17 cellular contexts compared by ENCODE assay signal in the genomic region with DNA sequence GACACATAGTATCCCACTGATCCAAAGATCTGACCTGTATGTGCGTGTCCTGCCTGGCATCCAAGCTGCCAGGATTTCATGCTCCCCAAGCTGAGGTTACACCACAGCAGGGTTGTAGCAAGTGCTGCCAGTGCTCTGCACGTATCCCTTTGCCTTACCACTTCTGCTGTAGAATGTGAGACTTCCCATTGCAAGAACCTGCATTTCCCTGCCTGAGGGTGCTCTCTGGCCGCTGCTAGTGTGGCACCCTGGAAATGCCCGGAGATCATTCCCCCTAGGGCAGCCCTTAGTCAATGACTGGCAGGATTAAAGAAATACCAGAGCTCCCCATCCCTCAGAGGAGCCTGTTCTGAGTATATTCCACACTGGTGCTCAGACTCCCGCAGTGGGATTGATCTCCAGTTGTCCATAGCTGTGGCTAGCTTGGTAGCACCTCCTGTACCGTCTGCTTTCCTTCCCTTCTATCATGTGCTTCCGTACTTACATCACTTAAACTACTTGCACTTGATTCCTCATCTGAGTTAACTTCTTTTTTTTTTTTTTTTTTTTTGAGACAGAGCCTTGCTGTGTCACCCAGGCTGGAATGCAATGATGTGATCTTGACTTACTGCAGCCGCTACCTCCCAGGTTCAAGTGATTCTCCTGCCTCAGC.
DNase-seq lines count a peak whose midpoint lies in the region; ATAC-seq and TF ChIP-seq lines count a peak whose summit lies in the region.
"Had no signal": no experiment of that assay in that cellular context is flagged by ENCODE, and none has a peak within 500 bp of the region (broad histone marks: within the 10 kb centered on the region; RNA-seq: fewer than 3 reads in every experiment).

No MANE protein-coding gene starts in this region.

- no peaks in the 10 kb centered on the region for H3K9me3 Mint-ChIP-seq in chondrocyte (ENCODE audit: low read depth)

- ATAC-seq in lower lobe of right lung (peak; percentile 54 to 65), HG02981 (IDR thresholded peaks at IDR 0.05; ENCODE audit: unreplicated experiment) (no peak)

- no peak overlapping the region for H3K27ac Mint-ChIP-seq in chondrocyte (ENCODE audit: unreplicated experiment)
- H3K27ac Mint-ChIP-seq: progenitor cell of endocrine pancreas had no signal

- BruUV-seq in mammary epithelial cell (replicated peaks; lab: Mats Ljungman, UMichigan), result no TSS peak

- no peaks in the 10 kb centered on the region for H3K36me3 Mint-ChIP-seq in chondrocyte (ENCODE audit: low read depth)

- H3K36me3 ChIP-seq in mammary epithelial cell (ENCODE audit: insufficient read depth, low read length), result no peaks in the 10 kb centered on the region
- no peaks in the 10 kb centered on the region for H3K36me3 ChIP-seq in lower lobe of right lung
- H3K36me3 ChIP-seq: WERI-Rb-1 had no signal

- no peaks in the 10 kb centered on the region for H3K9me3 ChIP-seq in mammary epithelial cell (replicated peaks; ENCODE audit: insufficient read depth, low read length)
- H3K9me3 ChIP-seq in lower lobe of right lung, result no peaks in the 10 kb centered on the region

- H3K27me3 ChIP-seq in mammary epithelial cell (ENCODE audit: insufficient read depth, low read length), result no peaks in the 10 kb centered on the region
- H3K27me3 ChIP-seq in lower lobe of right lung (ENCODE audit: low read depth), result no peaks in the 10 kb centered on the region

- TF ChIP-seq CTCF in mammary epithelial cell (conservative IDR thresholded peaks at IDR 0.05 in 1 of 2, IDR thresholded peaks at IDR 0.05 in 1 of 2; ENCODE audit: extremely low read depth in 1 of 2, insufficient read depth in 1 of 2, low read depth in 1 of 2, low read length in 2 of 2) (no peak), lower lobe of right lung (IDR thresholded peaks at IDR 0.05) (no peak), chondrocyte (IDR thresholded peaks at IDR 0.05) (no peak)

- intact Hi-C loops in mammary epithelial cell (cut with micrococcal nuclease) (loop anchor here (5.0 kb wide), 1 partner anchor 118 kb away; no protein-coding TSS in a partner anchor), lower lobe of right lung (cut with DNase I) (no loop called here)

- H3K4me1 ChIP-seq in mammary epithelial cell (ENCODE audit: insufficient read depth, low read length) (peaks cover 36% of the 10 kb centered on the region), lower lobe of right lung (peaks cover 45% of the 10 kb centered on the region)

- H3K9ac ChIP-seq in mammary epithelial cell (ENCODE audit: insufficient read depth, low read length), result no peak overlapping the region

- peak overlapping the region; percentile 69 for H2AFZ ChIP-seq in mammary epithelial cell (ENCODE audit: low read depth, low read length)

- no peak overlapping the region for H3K4me3 Mint-ChIP-seq in chondrocyte (ENCODE audit: unreplicated experiment)

- peak overlapping the region; percentile 46 for H3K4me2 ChIP-seq in mammary epithelial cell (ENCODE audit: insufficient read depth, low read depth, low read length)

- in situ Hi-C loops in ACHN (cut with HindIII; ENCODE audit: low pct_ligation_motif_present, low pct_unique_long_range_greater_than_20kb, low sequenced_read_pairs) (no loop called here), mammary epithelial cell (cut with MboI; ENCODE audit: low sequenced_read_pairs in 2 of 2) (loop anchor here (10.0 kb wide), 2 partner anchors 59 to 69 kb away; a partner anchor contains a TSS)

- dilution Hi-C loops in mammary epithelial cell (cut with HindIII; ENCODE audit: low sequenced_read_pairs), result loop anchor here (5.0 kb wide), 1 partner anchor 37 kb away; no protein-coding TSS in a partner anchor

- H3K27ac ChIP-seq in mammary epithelial cell (ENCODE audit: insufficient read depth, low read depth, low read length), result peak overlapping the region; percentile 43
- H3K27ac ChIP-seq in lower lobe of right lung, result peak overlapping the region; percentile 71
- H3K27ac ChIP-seq: WERI-Rb-1 had no signal

- CTCF ChIA-PET in mammary epithelial cell (lab: Charles Lee; ENCODE audit: low non-redundant PET), result no interaction called here

- no peaks in the 10 kb centered on the region for H4K20me1 ChIP-seq in mammary epithelial cell (ENCODE audit: insufficient read depth, low read length)

- DNase-seq in ACHN (peak; percentile 27), HK-2 (ENCODE audit: unreplicated experiment) (peak; percentile 62), mammary epithelial cell (peak; percentile 63), lower lobe of right lung (no peak), hippocampal formation (lab: John Stamatoyannopoulos, UW) (no peak), chondrocyte (ENCODE audit: low spot score) (no peak)
- DNase-seq in stimulated activated CD8-positive, alpha-beta memory T cell treated with anti-CD3 and anti-CD28 coated beads, Interleukin-4, amount 100 ng/mL, for 48 hours, result no peak
- DNase-seq: central memory CD4-positive, alpha-beta T cell; DMS53; KG1; NCI-H1930; NCI-H82; SIG-M5; stimulated activated CD4-positive, alpha-beta T cell treated with anti-CD3 and anti-CD28 coated beads, Interleukin-2, amount 100 ng/mL, for 24 hours; WERI-Rb-1 had no signal

- H3K4me3 ChIP-seq in mammary epithelial cell (replicated peaks in 1 of 3; ENCODE audit: insufficient read depth in 1 of 3, low read depth in 2 of 3, low read length in 3 of 3) (no peak overlapping the region), lower lobe of right lung (no peak overlapping the region)

- WGBS in mammary epithelial cell (ENCODE audit: low coverage, missing lambda C conversion rate), result 40% methylated on average over 8 of the region's 8 CpGs

- H3K4me1 Mint-ChIP-seq in chondrocyte (ENCODE audit: low read depth), result peaks cover 41% of the 10 kb centered on the region

- no peaks in the 10 kb centered on the region for H3K27me3 Mint-ChIP-seq in chondrocyte (ENCODE audit: low read depth)

- H3K79me2 ChIP-seq in mammary epithelial cell (ENCODE audit: insufficient read depth, low read length), result no peaks in the 10 kb centered on the region

Comparison
In these comparisons a context has a peak if more than half of its experiments do, and no peak if none do; other contexts are left out.
1. DNase-seq: peak in ACHN (single experiment), HK-2 (single experiment) and mammary epithelial cell (single experiment); none in lower lobe of right lung (single experiment), hippocampal formation (0 of 2), chondrocyte (single experiment) and stimulated activated CD8-positive, alpha-beta memory T cell treated with anti-CD3 and anti-CD28 coated beads, Interleukin-4, amount 100 ng/mL, for 48 hours (single experiment).